8 cellular contexts compared by ENCODE assay signal in genomic region chr12:106773945-106774807, GRCh38. TPM values are rescaled to one million over a fixed set of nuclear protein-coding genes. Genes with fewer than 3 reads are reported as not detected.
A peak's percentile ranks its signal among the peaks of the same experiment; 100 is the strongest.
DNase-seq lines count a peak whose midpoint lies in the region; ATAC-seq and TF ChIP-seq lines count a peak whose summit lies in the region.

A gene with protein sequence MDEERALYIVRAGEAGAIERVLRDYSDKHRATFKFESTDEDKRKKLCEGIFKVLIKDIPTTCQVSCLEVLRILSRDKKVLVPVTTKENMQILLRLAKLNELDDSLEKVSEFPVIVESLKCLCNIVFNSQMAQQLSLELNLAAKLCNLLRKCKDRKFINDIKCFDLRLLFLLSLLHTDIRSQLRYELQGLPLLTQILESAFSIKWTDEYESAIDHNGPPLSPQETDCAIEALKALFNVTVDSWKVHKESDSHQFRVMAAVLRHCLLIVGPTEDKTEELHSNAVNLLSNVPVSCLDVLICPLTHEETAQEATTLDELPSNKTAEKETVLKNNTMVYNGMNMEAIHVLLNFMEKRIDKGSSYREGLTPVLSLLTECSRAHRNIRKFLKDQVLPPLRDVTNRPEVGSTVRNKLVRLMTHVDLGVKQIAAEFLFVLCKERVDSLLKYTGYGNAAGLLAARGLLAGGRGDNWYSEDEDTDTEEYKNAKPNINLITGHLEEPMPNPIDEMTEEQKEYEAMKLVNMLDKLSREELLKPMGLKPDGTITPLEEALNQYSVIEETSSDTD (plus strand): TSS chr12:106774682. CDS start chr12:106774746, 64 bp downstream.

- H3K36me3 ChIP-seq in heart right ventricle (peaks cover 0 to 3% (median 0%) of the 10 kb centered on the region in 9 donors), upper lobe of right lung (no peaks in the 10 kb centered on the region)

- 0 to 1% methylated on average over 57 to 71 of the region's 71 CpGs for WGBS in heart right ventricle, 2 donors

- TF ChIP-seq CTCF in GM12865 (IDR thresholded peaks at IDR 0.05; ENCODE audit: insufficient read depth, low read depth, low read length, missing control alignments) (no peak), heart right ventricle (IDR thresholded peaks at IDR 0.05) (peak in 3 of 9 donors; percentile 11 to 21 (median 20)), upper lobe of right lung (IDR thresholded peaks at IDR 0.05) (no peak)

- H3K4me3 ChIP-seq in GM12865 (ENCODE audit: low read depth, low read length) (peak within 1 kb of the TSS; percentile 70), heart right ventricle (peak within 1 kb of the TSS; percentile 77 to 99 (median 94)), upper lobe of right lung (peak within 1 kb of the TSS; percentile 90)

- peak within 1 kb of the TSS; percentile 88 to 99 (median 96) for H3K27ac ChIP-seq in heart right ventricle
- peak within 1 kb of the TSS; percentile 97 for H3K27ac ChIP-seq in upper lobe of right lung

- H3K27me3 ChIP-seq in heart right ventricle (peaks cover 0 to 6% (median 0%) of the 10 kb centered on the region in 7 donors), upper lobe of right lung (no peaks in the 10 kb centered on the region)

- DNase-seq in GM12865 (ENCODE audit: low read depth) (peak; percentile 95), NCI-H1436 (lab: John Stamatoyannopoulos, UW) (peak; percentile 96), T-helper 1 cell (peak; percentile 53 to 91 (median 65)), amniotic epithelial cell (ENCODE audit: low read depth) (peak; percentile 100), heart right ventricle (peak; percentile 95 to 98), posterior vena cava (ENCODE audit: low spot score) (peak; percentile 97), upper lobe of right lung (peak; percentile 98)

- H3K9me3 ChIP-seq in heart right ventricle (no peaks in the 10 kb centered on the region), upper lobe of right lung (no peaks in the 10 kb centered on the region)

- intact Hi-C loops in heart right ventricle (cut with DNase I) (loop anchor here in 2 of 10 donors (1.0 to 5.0 kb wide), 2 partner anchors 63 to 67 kb away; no protein-coding TSS in a partner anchor), posterior vena cava (cut with DNase I) (loop anchor here in 1 of 2 donors (2.0 kb wide), 1 partner anchor 61 kb away; no protein-coding TSS in a partner anchor), upper lobe of right lung (cut with DNase I) (no loop called here)

- ATAC-seq in HG02763 (IDR thresholded peaks at IDR 0.05; ENCODE audit: unreplicated experiment) (peak; percentile 87), heart right ventricle (peak; percentile 96 to 98 (median 97)), upper lobe of right lung (peak; percentile 96)

- H3K4me1 ChIP-seq in heart right ventricle (peaks cover 2 to 40% (median 20%) of the 10 kb centered on the region in 9 donors), upper lobe of right lung (peaks cover 13% of the 10 kb centered on the region)

RNA-seq across cellular contexts. Expression of the gene that starts here (rescaled TPM):
- 10 to 100 TPM; 14.1 to 32.1 (median 23.2) TPM for total RNA-seq in heart right ventricle
- polyA plus RNA-seq in heart right ventricle: 1 to 10 TPM; 6.6 to 8.6 TPM
- 10 to 100 TPM; 20.2 to 23.8 TPM for total RNA-seq in posterior vena cava
- total RNA-seq in upper lobe of right lung: 11.6 TPM

Comparison
In these comparisons a context has a peak if more than half of its experiments do, and no peak if none do; other contexts are left out.
1. Peak in every context shown above with its lines: DNase-seq, ATAC-seq, H3K4me3 ChIP-seq and H3K27ac ChIP-seq.